11 cellular contexts compared by ENCODE assay signal in the genomic region with DNA sequence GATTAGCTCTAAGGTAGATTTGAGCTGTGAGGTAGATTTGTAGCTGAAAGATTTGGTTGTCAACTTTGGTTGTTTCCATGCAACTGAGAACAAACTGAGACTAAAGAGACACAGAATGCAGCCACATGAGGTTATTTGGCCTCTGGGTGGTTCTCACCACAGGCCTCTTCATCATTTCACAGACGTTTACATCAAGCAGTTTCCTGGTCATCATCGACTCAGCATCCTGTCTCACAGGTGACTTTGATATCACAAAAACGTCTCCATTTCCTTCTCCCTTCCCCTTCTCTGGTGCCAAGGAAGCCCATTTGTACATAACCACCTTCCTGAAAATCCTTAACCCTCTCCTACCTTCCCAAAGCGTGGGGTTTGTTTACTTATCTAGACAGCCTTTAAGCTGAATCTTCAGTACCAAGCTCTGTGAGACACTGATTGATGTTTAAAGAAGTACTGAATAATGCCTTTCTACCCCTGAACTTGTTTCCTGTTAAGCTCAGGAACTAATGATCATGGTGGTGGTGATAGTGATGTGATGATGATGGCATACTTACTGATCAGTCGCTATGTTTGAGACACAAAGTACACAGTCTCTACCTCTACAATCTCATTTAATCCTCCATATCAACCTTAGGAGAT.
DNase-seq lines count a peak whose midpoint lies in the region; ATAC-seq, FAIRE-seq and TF ChIP-seq lines count a peak whose summit lies in the region.
"Had no signal": no experiment of that assay in that cellular context is flagged by ENCODE, and none has a peak within 500 bp of the region (broad histone marks: within the 10 kb centered on the region; RNA-seq: fewer than 3 reads in every experiment).

No MANE protein-coding gene starts in this region.

- H3K27ac ChIP-seq in brain microvascular endothelial cell = peak overlapping the region; percentile 59
- H3K27ac ChIP-seq: ovary, suprapubic skin had no signal

- peak; percentile 45 for DNase-seq in EH (ENCODE audit: low read depth)
- DNase-seq in RCC 7860 (ENCODE audit: low spot score) = peak; percentile 43
- peak; percentile 56 for DNase-seq in brain microvascular endothelial cell
- DNase-seq in naive B cell = no peak
- DNase-seq in retina = no peak
- DNase-seq: ovary had no signal

- in situ Hi-C loops in brain microvascular endothelial cell (cut with HindIII; ENCODE audit: low pct_ligation_motif_present, low sequenced_read_pairs) = no loop called here

- ATAC-seq in naive B cell (ENCODE audit: low read depth in 2 of 2) (peak; percentile 27 to 32), GM19023 (IDR thresholded peaks at IDR 0.05; ENCODE audit: unreplicated experiment) (no peak), HG03457 (IDR thresholded peaks at IDR 0.05; ENCODE audit: unreplicated experiment) (no peak), GM19324 (IDR thresholded peaks at IDR 0.05; ENCODE audit: low FRiP score, unreplicated experiment) (no peak)

- no peak for TF ChIP-seq CTCF in brain microvascular endothelial cell (IDR thresholded peaks at IDR 0.05; ENCODE audit: low read depth, low read length, missing control alignments)

- H3K27ac Mint-ChIP-seq in naive B cell = peak overlapping the region in 1 of 6 donors; percentile 61

- H3K36me3 ChIP-seq in brain microvascular endothelial cell (replicated peaks) = peaks cover 13% of the 10 kb centered on the region
- H3K36me3 ChIP-seq: HAP-1, ovary had no signal

- no peaks in the 10 kb centered on the region for H3K27me3 ChIP-seq in brain microvascular endothelial cell (replicated peaks)
- H3K27me3 ChIP-seq: ovary, suprapubic skin had no signal

- no peak for FAIRE-seq in RCC 7860 (lab: Jason Lieb, UNC)

- peaks cover 8 to 12% (median 9%) of the 10 kb centered on the region in 3 donors for H3K27me3 Mint-ChIP-seq in naive B cell

- H3K36me3 Mint-ChIP-seq in naive B cell = no peaks in the 10 kb centered on the region

- no peaks in the 10 kb centered on the region for H3K9me3 Mint-ChIP-seq in naive B cell

- peaks cover 7 to 13% (median 9%) of the 10 kb centered on the region in 3 donors for H3K4me1 Mint-ChIP-seq in naive B cell

- H3K4me3 Mint-ChIP-seq in naive B cell = peak overlapping the region in 1 of 8 donors; percentile 80

- H3K4me3 ChIP-seq in brain microvascular endothelial cell (ENCODE audit: low read depth, low read length) = no peak overlapping the region
- H3K4me3 ChIP-seq: HAP-1, ovary, suprapubic skin had no signal

Comparison
In these comparisons a context has a peak if more than half of its experiments do, and no peak if none do; other contexts are left out.
1. DNase-seq: peak in EH (single experiment), RCC 7860 (single experiment) and brain microvascular endothelial cell (single experiment); none in naive B cell (single experiment) and retina (single experiment).
2. ATAC-seq: peak in naive B cell (2 of 2); none in GM19023 (single experiment), HG03457 (single experiment) and GM19324 (single experiment).